Comparison of ENCODE assay signal across 24 cellular contexts in the genomic region with DNA sequence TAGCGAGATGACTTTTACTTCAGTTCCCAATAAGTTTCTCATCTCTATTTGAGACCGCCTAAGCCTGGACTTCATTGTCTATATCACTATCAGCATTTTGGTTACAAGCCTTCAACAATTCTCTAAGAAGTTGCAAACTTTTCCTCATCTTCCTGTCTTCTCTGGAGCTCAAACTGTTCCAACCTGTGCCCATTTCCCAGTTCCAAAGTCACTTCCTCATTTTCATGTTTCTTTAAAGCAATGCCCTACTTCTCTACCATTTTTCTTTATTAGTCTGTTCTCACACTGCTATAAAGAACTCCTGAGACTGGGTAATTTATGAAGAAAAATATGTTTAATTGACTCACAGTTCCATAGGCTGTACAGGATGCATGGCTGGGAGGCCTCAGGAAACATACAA.
DNase-seq lines count a peak whose midpoint lies in the region; ATAC-seq, FAIRE-seq and TF ChIP-seq lines count a peak whose summit lies in the region.
"Had no signal": no experiment of that assay in that cellular context is flagged by ENCODE, and none has a peak within 500 bp of the region (broad histone marks: within the 10 kb centered on the region; RNA-seq: fewer than 3 reads in every experiment).

No MANE protein-coding gene starts in this region.

- H3K4me3 ChIP-seq in Loucy (ENCODE audit: low read length, poor library complexity, severe bottlenecking) (no peak overlapping the region), GM12878 (no peak overlapping the region)
- H3K4me3 ChIP-seq in naive thymus-derived CD4-positive, alpha-beta T cell (ENCODE audit: low read length): no peak overlapping the region
- H3K4me3 ChIP-seq: BLaER1 had no signal

- H3K9me2 ChIP-seq in Loucy (replicated peaks; ENCODE audit: low read depth, low read length): no peaks in the 10 kb centered on the region

- no peak for TF ChIP-seq EP300 in GM12878 (IDR thresholded peaks at IDR 0.05; ENCODE audit: borderline replicate concordance in 1 of 2, control insufficient read depth in 1 of 2, low read depth in 2 of 2, low read length in 2 of 2)

- H3K27me3 Mint-ChIP-seq in naive thymus-derived CD4-positive, alpha-beta T cell: no peaks in the 10 kb centered on the region
- H3K27me3 Mint-ChIP-seq: CD4-positive, alpha-beta memory T cell; CD4-positive, CD25-positive, alpha-beta regulatory T cell; CD8-positive, alpha-beta memory T cell had no signal

- no peaks in the 10 kb centered on the region for H3K36me3 Mint-ChIP-seq in naive thymus-derived CD4-positive, alpha-beta T cell
- H3K36me3 Mint-ChIP-seq: CD14-positive monocyte; CD4-positive, alpha-beta memory T cell; CD4-positive, CD25-positive, alpha-beta regulatory T cell had no signal

- H3K27me3 ChIP-seq in Loucy (ENCODE audit: insufficient read depth, low read length, poor library complexity, severe bottlenecking): no peaks in the 10 kb centered on the region
- no peaks in the 10 kb centered on the region for H3K27me3 ChIP-seq in GM12878 (replicated peaks in 1 of 2; ENCODE audit: control insufficient read depth in 2 of 2, insufficient read depth in 2 of 2, low read length in 1 of 2)
- no peaks in the 10 kb centered on the region for H3K27me3 ChIP-seq in naive thymus-derived CD4-positive, alpha-beta T cell (ENCODE audit: control insufficient read depth in 2 of 2, insufficient read depth in 2 of 2, low read length in 2 of 2)
- H3K27me3 ChIP-seq: BE2C, BLaER1 had no signal

- H3K36me3 ChIP-seq in Loucy (ENCODE audit: insufficient read depth, low read length) (no peaks in the 10 kb centered on the region), GM12878 (ENCODE audit: control insufficient read depth in 2 of 2, insufficient read depth in 2 of 2, low read length in 1 of 2) (no peaks in the 10 kb centered on the region)
- H3K36me3 ChIP-seq in naive thymus-derived CD4-positive, alpha-beta T cell (ENCODE audit: control insufficient read depth in 2 of 3, insufficient read depth in 3 of 3, low read length in 3 of 3): no peaks in the 10 kb centered on the region
- H3K36me3 ChIP-seq: BE2C, BLaER1 had no signal

- H3K4me1 ChIP-seq in Loucy (ENCODE audit: insufficient read depth, low read length, poor library complexity, severe bottlenecking) (no peaks in the 10 kb centered on the region), GM12878 (ENCODE audit: control insufficient read depth, insufficient read depth, low read length) (no peaks in the 10 kb centered on the region)
- no peaks in the 10 kb centered on the region for H3K4me1 ChIP-seq in naive thymus-derived CD4-positive, alpha-beta T cell (ENCODE audit: control insufficient read depth in 2 of 2, insufficient read depth in 2 of 2, low read length in 2 of 2)
- H3K4me1 ChIP-seq: BE2C, BLaER1 had no signal

- POLR2A ChIA-PET in GM12878 (lab: Charles Lee): no interaction called here
- POLR2A ChIA-PET in naive thymus-derived CD4-positive, alpha-beta T cell (lab: Charles Lee): no interaction called here

- no peaks in the 10 kb centered on the region for H3F3A ChIP-seq in Loucy (ENCODE audit: low read depth)

- no peak for TF ChIP-seq POLR2A in GM12891 (IDR thresholded peaks at IDR 0.05; ENCODE audit: low read depth, low read length)
- no peak for TF ChIP-seq POLR2A in GM12878 (IDR thresholded peaks at IDR 0.05; ENCODE audit: low read depth, low read length)

- SMC1A ChIA-PET in GM12878 (lab: Charles Lee; ENCODE audit: uncharacterized antibody, unreplicated experiment): interaction anchor here (0.6 to 2.8 kb wide), 2 partner anchors 382 to 885 kb away, joined by 3 to 8 read pairs; no protein-coding TSS in a partner anchor

- intact Hi-C loops in GM12878 (cut with micrococcal nuclease; ENCODE audit: unreplicated experiment): loop anchor here (5.0 kb wide), 1 partner anchor 110 kb away; no protein-coding TSS in a partner anchor
- intact Hi-C loops in naive thymus-derived CD4-positive, alpha-beta T cell (cut with micrococcal nuclease): no loop called here

- DNase-seq in GM12891 (ENCODE audit: insufficient read length, low spot score) (no peak), MV-4-11 (lab: John Stamatoyannopoulos, UW) (peak; percentile 4), GM12878 (ENCODE audit: low read depth, low spot score) (no peak), D341Med (ENCODE audit: low spot score) (no peak), D721Med (ENCODE audit: insufficient read length, low spot score) (no peak), HuH-7 (ENCODE audit: low spot score) (no peak)
- no peak for DNase-seq in naive thymus-derived CD4-positive, alpha-beta T cell
- DNase-seq: 8988T; ACHN; BE2C; C1 segment of cervical spinal cord; Calu3; CD4-positive, alpha-beta memory T cell; CD4-positive, CD25-positive, alpha-beta regulatory T cell; CD8-positive, alpha-beta memory T cell; COR-L47; DMS79 treated with DMSO at 0.1 percent for 48 hours; GF-D8 had no signal

- ATAC-seq in GM12878: no peak
- ATAC-seq in naive thymus-derived CD4-positive, alpha-beta T cell: no peak

- H4K20me1 ChIP-seq in Loucy (ENCODE audit: insufficient read depth, low read length, poor library complexity, severe bottlenecking): no peaks in the 10 kb centered on the region
- no peaks in the 10 kb centered on the region for H4K20me1 ChIP-seq in GM12878 (ENCODE audit: control insufficient read depth, insufficient read depth)
- H4K20me1 ChIP-seq: BLaER1 had no signal

- WGBS in GM12878 (ENCODE audit: insufficient coverage, insufficient replicate concordance, low lambda C conversion rate, missing lambda C conversion rate): 76% methylated on average over 2 of the region's 2 CpGs

- CTCF ChIA-PET in GM12878 (lab: Yijun Ruan, JAX): interaction anchor here (0.5 to 2.1 kb wide), 3 partner anchors 20 to 382 kb away, joined by 3 to 19 read pairs (median 3); no protein-coding TSS in a partner anchor
- CTCF ChIA-PET in naive thymus-derived CD4-positive, alpha-beta T cell (lab: Charles Lee): no interaction called here

- no peak for FAIRE-seq in GM12891 (lab: Jason Lieb, UNC)
- FAIRE-seq in GM12878 (lab: Jason Lieb, UNC): no peak
- no peak for FAIRE-seq in D721Med (lab: Jason Lieb, UNC)
- FAIRE-seq: G401.6, GM12892, GM18507 had no signal

- H2AFZ ChIP-seq in Loucy (ENCODE audit: low read length) (peak overlapping the region; percentile 94; the same call in 1 of the 2 replicates), GM12878 (ENCODE audit: control insufficient read depth, low read depth, low read length) (no peak overlapping the region)

- H3K27ac ChIP-seq in GM12878 (ENCODE audit: control insufficient read depth, insufficient read depth): no peak overlapping the region
- no peak overlapping the region for H3K27ac ChIP-seq in naive thymus-derived CD4-positive, alpha-beta T cell (ENCODE audit: low read depth, low read length)
- H3K27ac ChIP-seq: BLaER1 had no signal

- H3K4me2 ChIP-seq in Loucy (ENCODE audit: low read depth, low read length, poor library complexity, severe bottlenecking) (no peak overlapping the region), GM12878 (ENCODE audit: control insufficient read depth, insufficient read depth) (no peak overlapping the region)
- H3K4me2 ChIP-seq: BLaER1 had no signal

- H3K79me2 ChIP-seq in Loucy (ENCODE audit: insufficient read depth, low read length) (no peaks in the 10 kb centered on the region), GM12878 (ENCODE audit: control insufficient read depth, insufficient read depth, low read length) (no peaks in the 10 kb centered on the region)

- TF ChIP-seq RAD21 in GM12878 (IDR thresholded peaks at IDR 0.05; ENCODE audit: insufficient read depth, low read depth, low read length): no peak

- in situ Hi-C loops in GM12878 (cut with MboI): loop anchor here (5.0 kb wide), 1 partner anchor 380 kb away; no protein-coding TSS in a partner anchor

- no peaks in the 10 kb centered on the region for H3K9me3 Mint-ChIP-seq in naive thymus-derived CD4-positive, alpha-beta T cell

- TF ChIP-seq CTCF in Loucy (conservative IDR thresholded peaks at IDR 0.05; ENCODE audit: low read length): no peak
- no peak for TF ChIP-seq CTCF in GM12878 (IDR thresholded peaks at IDR 0.05 in 2 of 3, conservative IDR thresholded peaks at IDR 0.05 in 1 of 3; ENCODE audit: control insufficient read depth in 2 of 3, extremely low read depth in 1 of 3, insufficient read depth in 1 of 3, low read depth in 3 of 3, low read length in 3 of 3)
- TF ChIP-seq CTCF in D721Med (IDR thresholded peaks at IDR 0.05; ENCODE audit: insufficient read depth, missing control alignments): no peak

- H3K4me1 Mint-ChIP-seq in naive thymus-derived CD4-positive, alpha-beta T cell: peaks cover 0 to 2% (median 0%) of the 10 kb centered on the region in 7 donors
- H3K4me1 Mint-ChIP-seq: CD14-positive monocyte; CD4-positive, CD25-positive, alpha-beta regulatory T cell; CD8-positive, alpha-beta memory T cell had no signal

- RAD21 ChIA-PET in GM12878 (lab: Charles Lee; ENCODE audit: unreplicated experiment): interaction anchor here (2.3 kb wide), 1 partner anchor 381 kb away, joined by 13 read pairs; no protein-coding TSS in a partner anchor

- H3K27ac Mint-ChIP-seq in naive thymus-derived CD4-positive, alpha-beta T cell: peak overlapping the region in 1 of 9 donors; percentile 6
- H3K27ac Mint-ChIP-seq: CD14-positive monocyte; CD4-positive, alpha-beta memory T cell; CD4-positive, CD25-positive, alpha-beta regulatory T cell; CD8-positive, alpha-beta memory T cell had no signal

- H3K9me3 ChIP-seq in Loucy (ENCODE audit: insufficient read depth, low read depth, low read length): no peaks in the 10 kb centered on the region
- H3K9me3 ChIP-seq in GM12878 (replicated peaks; ENCODE audit: control insufficient read depth, insufficient read depth, low read length): no peaks in the 10 kb centered on the region
- no peaks in the 10 kb centered on the region for H3K9me3 ChIP-seq in naive thymus-derived CD4-positive, alpha-beta T cell (ENCODE audit: control insufficient read depth in 2 of 3, low read length in 3 of 3)
- H3K9me3 ChIP-seq: BE2C, BLaER1 had no signal

- BruUV-seq in GM12878 (replicated peaks; lab: Mats Ljungman, UMichigan): no TSS peak

- H3K4me3 Mint-ChIP-seq in naive thymus-derived CD4-positive, alpha-beta T cell: no peak overlapping the region
- H3K4me3 Mint-ChIP-seq: CD14-positive monocyte; CD4-positive, alpha-beta memory T cell; CD4-positive, CD25-positive, alpha-beta regulatory T cell; CD8-positive, alpha-beta memory T cell had no signal

- no peak overlapping the region for H3K9ac ChIP-seq in Loucy (ENCODE audit: low read depth, low read length, poor library complexity, severe bottlenecking)
- H3K9ac ChIP-seq in GM12878 (ENCODE audit: control insufficient read depth, insufficient read depth, low read length): no peak overlapping the region
- H3K9ac ChIP-seq: BLaER1 had no signal

TF ChIP-seq in GM12891, 5 proteins besides CTCF, POLR2A, EP300 and RAD21:
- TF ChIP-seq SPI1 (IDR thresholded peaks at IDR 0.05; ENCODE audit: low read depth, low read length): peak; percentile 59
- no peak for TF ChIP-seq PAX5 (IDR thresholded peaks at IDR 0.05; ENCODE audit: insufficient read depth, low read length, severe bottlenecking)
